ENCODE assay signal across 26 cellular contexts in the genomic region with DNA sequence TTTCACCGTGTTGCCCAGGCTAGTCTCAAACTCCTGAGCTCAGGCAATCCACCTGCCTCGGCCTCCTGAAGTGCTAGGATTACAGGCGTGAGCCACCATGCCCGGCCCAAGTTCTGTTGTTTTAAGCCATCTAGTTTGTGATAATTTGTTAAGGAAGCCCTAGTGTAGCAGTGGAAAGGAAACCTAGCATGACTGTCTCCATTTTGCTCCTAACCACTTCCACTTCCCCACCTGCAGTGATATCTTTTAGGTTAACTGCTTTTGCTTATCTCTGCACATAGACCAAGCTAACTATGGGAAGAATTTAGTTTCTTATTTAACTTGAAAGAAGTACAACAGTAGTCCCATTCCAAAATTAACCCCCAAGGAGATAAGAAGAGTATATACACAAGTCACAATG.
"Had no signal": no experiment of that assay in that cellular context is flagged by ENCODE, and none has a peak within 500 bp of the region (broad histone marks: within the 10 kb centered on the region; RNA-seq: fewer than 3 reads in every experiment).

No MANE protein-coding gene starts in this region.

- FAIRE-seq: TTC549 had no signal

- H3K27ac ChIP-seq: ascending aorta, cardiac muscle cell, VCaP had no signal

- DNase-seq: activated B cell treated with CpG ODN at 0.5 μM for 24 hours; activated CD4-positive, alpha-beta memory T cell treated with anti-CD3 and anti-CD28 coated beads, Interleukin-2, amount 10 ng/mL, durations not matched to agents 7 days and 5 days; activated CD4-positive, alpha-beta T cell treated with anti-CD3 and anti-CD28 coated beads for 36 hours; activated CD4-positive, alpha-beta T cell treated with anti-CD3 and anti-CD28 coated beads for 48 hours; activated CD4-positive, alpha-beta T cell treated with anti-CD3 and anti-CD28 coated beads, Interleukin-2, amount 10 ng/mL, durations not matched to agents 7 days and 5 days; activated CD4-positive, alpha-beta T cell treated with anti-CD3 and anti-CD28 coated beads, Interleukin-2, amount 50 U/mL, for 48 hours; activated CD4-positive, CD25-positive, alpha-beta regulatory T cell treated with anti-CD3 and anti-CD28 coated beads, Interleukin-2, amount 50 U/mL, for 72 hours; activated CD8-positive, alpha-beta memory T cell treated with anti-CD3 and anti-CD28 coated beads, Interleukin-2, amount 50 U/mL, for 4 hours; activated effector memory CD4-positive, alpha-beta T cell treated with Interleukin-2 at 50 U/mL for 16 hours; activated gamma-delta T cell; activated naive CD4-positive, alpha-beta T cell treated with anti-CD3 and anti-CD28 coated beads, Interleukin-2, amount 10 ng/mL, durations not matched to agents 7 days and 5 days; activated naive CD4-positive, alpha-beta T cell treated with Interleukin-2 at 50 U/mL for 16 hours; activated naive CD8-positive, alpha-beta T cell treated with anti-CD3 and anti-CD28 coated beads, Interleukin-2, amount 10 ng/mL, durations not matched to agents 7 days and 5 days; activated naive CD8-positive, alpha-beta T cell treated with anti-CD3 and anti-CD28 coated beads, Interleukin-2, amount 50 U/mL, for 24 hours; activated T-cell treated with anti-CD3 and anti-CD28 coated beads for 4 hours; activated T-cell treated with anti-CD3 and anti-CD28 coated beads, Interleukin-2, amount 50 U/mL, for 1 hour; activated T-cell treated with anti-CD3 and anti-CD28 coated beads, Interleukin-2, amount 50 U/mL, for 4 hours; amygdala; anterior cingulate cortex; caudate nucleus; cerebellar nuclear complex; T-helper 9 cell had no signal

- ATAC-seq: activated CD4-positive, alpha-beta T cell treated with anti-CD3 and anti-CD28 coated beads for 36 hours; activated naive CD8-positive, alpha-beta T cell treated with anti-CD3 and anti-CD28 coated beads, Interleukin-2, amount 50 U/mL, for 24 hours; activated T-cell treated with anti-CD3 and anti-CD28 coated beads, Interleukin-2, amount 50 U/mL, for 4 hours had no signal

- H3K4me3 ChIP-seq: ascending aorta, cardiac muscle cell had no signal

- H3K27me3 ChIP-seq: ascending aorta, cardiac muscle cell had no signal

- H3K4me1 ChIP-seq: ascending aorta had no signal

- H3K36me3 ChIP-seq: ascending aorta, cardiac muscle cell had no signal
